1 cellular context compared by ENCODE assay signal in the genomic region with DNA sequence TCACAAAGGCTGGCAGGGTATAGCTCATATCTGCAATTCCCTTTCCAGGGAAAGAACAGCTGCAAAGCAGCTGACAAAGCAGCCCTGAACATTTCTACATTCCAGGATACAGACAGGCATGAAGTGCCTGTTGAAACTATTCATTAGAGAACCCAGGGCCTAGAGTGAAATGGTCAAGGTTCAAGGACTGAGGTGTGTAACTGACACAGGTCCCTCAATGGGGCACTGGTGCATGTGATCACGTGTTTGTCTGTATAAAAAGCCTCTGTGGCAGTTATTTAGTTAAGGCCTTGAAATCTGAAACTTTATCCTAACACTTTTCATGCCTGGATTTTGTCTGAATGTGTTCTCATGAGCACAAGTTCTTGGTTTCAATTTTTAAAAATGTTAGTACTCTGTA.
TF ChIP-seq lines count a peak whose summit lies in the region.

No MANE protein-coding gene starts in this region.

TF ChIP-seq in HepG2, 621 proteins besides CTCF, POLR2A, EP300 and RAD21 (continued from another document and continues in another):
- TF ChIP-seq, protein P1, sequence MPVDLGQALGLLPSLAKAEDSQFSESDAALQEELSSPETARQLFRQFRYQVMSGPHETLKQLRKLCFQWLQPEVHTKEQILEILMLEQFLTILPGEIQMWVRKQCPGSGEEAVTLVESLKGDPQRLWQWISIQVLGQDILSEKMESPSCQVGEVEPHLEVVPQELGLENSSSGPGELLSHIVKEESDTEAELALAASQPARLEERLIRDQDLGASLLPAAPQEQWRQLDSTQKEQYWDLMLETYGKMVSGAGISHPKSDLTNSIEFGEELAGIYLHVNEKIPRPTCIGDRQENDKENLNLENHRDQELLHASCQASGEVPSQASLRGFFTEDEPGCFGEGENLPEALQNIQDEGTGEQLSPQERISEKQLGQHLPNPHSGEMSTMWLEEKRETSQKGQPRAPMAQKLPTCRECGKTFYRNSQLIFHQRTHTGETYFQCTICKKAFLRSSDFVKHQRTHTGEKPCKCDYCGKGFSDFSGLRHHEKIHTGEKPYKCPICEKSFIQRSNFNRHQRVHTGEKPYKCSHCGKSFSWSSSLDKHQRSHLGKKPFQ (CRISPR knock-in tag; IDR thresholded peaks at IDR 0.05; ENCODE audit: insufficient replicate concordance), result no peak
- TF ChIP-seq ADNP (CRISPR knock-in tag; IDR thresholded peaks at IDR 0.05) (no peak), MLLT10 (CRISPR knock-in tag; IDR thresholded peaks at IDR 0.05) (no peak), CBX2 (IDR thresholded peaks at IDR 0.05; ENCODE audit: low read depth, low read length) (no peak), CBX2 (CRISPR knock-in tag; IDR thresholded peaks at IDR 0.05; ENCODE audit: low read depth) (no peak), ZNF264 (CRISPR knock-in tag; IDR thresholded peaks at IDR 0.05) (peak; percentile 30; the same call in 1 of the 2 replicates), ZSCAN20 (CRISPR knock-in tag; IDR thresholded peaks at IDR 0.05; ENCODE audit: borderline replicate concordance) (no peak), SP1 (IDR thresholded peaks at IDR 0.05) (no peak), SP1 (CRISPR knock-in tag; IDR thresholded peaks at IDR 0.05) (no peak), ZNF124 (CRISPR knock-in tag; IDR thresholded peaks at IDR 0.05) (peak; percentile 42; the same call in 1 of the 2 replicates), TSC22D2 (CRISPR knock-in tag; IDR thresholded peaks at IDR 0.05; ENCODE audit: borderline replicate concordance) (no peak), ZNF33B (CRISPR knock-in tag; IDR thresholded peaks at IDR 0.05) (no peak), ISL2 (CRISPR knock-in tag; IDR thresholded peaks at IDR 0.05) (peak; percentile 81), MEIS1 (CRISPR knock-in tag; IDR thresholded peaks at IDR 0.05; ENCODE audit: borderline replicate concordance) (0 out of 2 replicates have a peak, but pooled peaks have one; percentile 49), SMC3 (IDR thresholded peaks at IDR 0.05; ENCODE audit: low read length) (peak; percentile 17; the same call in 1 of the 2 replicates), HDAC6 (IDR thresholded peaks at IDR 0.05; ENCODE audit: low read depth, low read length) (no peak), NFATC3 (CRISPR knock-in tag; IDR thresholded peaks at IDR 0.05) (no peak), KDM5A (IDR thresholded peaks at IDR 0.05; ENCODE audit: borderline replicate concordance, low read length) (no peak), ZNF546 (CRISPR knock-in tag; conservative IDR thresholded peaks at IDR 0.05) (no peak), ZNF326 (CRISPR knock-in tag; IDR thresholded peaks at IDR 0.05; ENCODE audit: borderline replicate concordance) (no peak), LCORL (IDR thresholded peaks at IDR 0.05) (no peak), LCORL (CRISPR knock-in tag; IDR thresholded peaks at IDR 0.05) (peak; percentile 78), ZNF780A (CRISPR knock-in tag; IDR thresholded peaks at IDR 0.05) (no peak), ZFP36 (IDR thresholded peaks at IDR 0.05; ENCODE audit: borderline replicate concordance, low read depth, low read length, partially characterized antibody) (no peak), ZNF737 (CRISPR knock-in tag; IDR thresholded peaks at IDR 0.05; ENCODE audit: borderline replicate concordance) (no peak), ZKSCAN8 (CRISPR knock-in tag; IDR thresholded peaks at IDR 0.05; ENCODE audit: borderline replicate concordance) (peak; percentile 90; the same call in 1 of the 2 replicates), SNAI1 (CRISPR knock-in tag; IDR thresholded peaks at IDR 0.05; ENCODE audit: borderline replicate concordance) (no peak), ZNF878 (CRISPR knock-in tag; IDR thresholded peaks at IDR 0.05) (no peak), TGIF2 (CRISPR knock-in tag; IDR thresholded peaks at IDR 0.05) (peak; percentile 55; the same call in 1 of the 2 replicates), SMAD1 (CRISPR knock-in tag; IDR thresholded peaks at IDR 0.05; ENCODE audit: borderline replicate concordance, low read depth) (no peak), KLF16 (CRISPR knock-in tag; IDR thresholded peaks at IDR 0.05) (peak in 1 of 2 experiments; percentile 86; a peak in 1 of 4 replicates), NFRKB (IDR thresholded peaks at IDR 0.05) (no peak), ZNF563 (CRISPR knock-in tag; IDR thresholded peaks at IDR 0.05) (no peak), PAX8 (CRISPR knock-in tag; IDR thresholded peaks at IDR 0.05; ENCODE audit: borderline replicate concordance) (no peak), ZNF841 (CRISPR knock-in tag; IDR thresholded peaks at IDR 0.05; ENCODE audit: borderline replicate concordance) (no peak)
- TF ChIP-seq, protein P2, sequence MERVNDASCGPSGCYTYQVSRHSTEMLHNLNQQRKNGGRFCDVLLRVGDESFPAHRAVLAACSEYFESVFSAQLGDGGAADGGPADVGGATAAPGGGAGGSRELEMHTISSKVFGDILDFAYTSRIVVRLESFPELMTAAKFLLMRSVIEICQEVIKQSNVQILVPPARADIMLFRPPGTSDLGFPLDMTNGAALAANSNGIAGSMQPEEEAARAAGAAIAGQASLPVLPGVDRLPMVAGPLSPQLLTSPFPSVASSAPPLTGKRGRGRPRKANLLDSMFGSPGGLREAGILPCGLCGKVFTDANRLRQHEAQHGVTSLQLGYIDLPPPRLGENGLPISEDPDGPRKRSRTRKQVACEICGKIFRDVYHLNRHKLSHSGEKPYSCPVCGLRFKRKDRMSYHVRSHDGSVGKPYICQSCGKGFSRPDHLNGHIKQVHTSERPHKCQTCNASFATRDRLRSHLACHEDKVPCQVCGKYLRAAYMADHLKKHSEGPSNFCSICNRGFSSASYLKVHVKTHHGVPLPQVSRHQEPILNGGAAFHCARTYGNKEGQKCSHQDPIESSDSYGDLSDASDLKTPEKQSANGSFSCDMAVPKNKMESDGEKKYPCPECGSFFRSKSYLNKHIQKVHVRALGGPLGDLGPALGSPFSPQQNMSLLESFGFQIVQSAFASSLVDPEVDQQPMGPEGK (CRISPR knock-in tag; IDR thresholded peaks at IDR 0.05), result peak; percentile 39; the same call in 1 of the 2 replicates
- TF ChIP-seq, protein P3, sequence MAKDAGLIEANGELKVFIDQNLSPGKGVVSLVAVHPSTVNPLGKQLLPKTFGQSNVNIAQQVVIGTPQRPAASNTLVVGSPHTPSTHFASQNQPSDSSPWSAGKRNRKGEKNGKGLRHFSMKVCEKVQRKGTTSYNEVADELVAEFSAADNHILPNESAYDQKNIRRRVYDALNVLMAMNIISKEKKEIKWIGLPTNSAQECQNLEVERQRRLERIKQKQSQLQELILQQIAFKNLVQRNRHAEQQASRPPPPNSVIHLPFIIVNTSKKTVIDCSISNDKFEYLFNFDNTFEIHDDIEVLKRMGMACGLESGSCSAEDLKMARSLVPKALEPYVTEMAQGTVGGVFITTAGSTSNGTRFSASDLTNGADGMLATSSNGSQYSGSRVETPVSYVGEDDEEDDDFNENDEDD (CRISPR knock-in tag; IDR thresholded peaks at IDR 0.05; ENCODE audit: borderline replicate concordance), result no peak; the same call in 1 of the 2 replicates
- TF ChIP-seq, protein P4, sequence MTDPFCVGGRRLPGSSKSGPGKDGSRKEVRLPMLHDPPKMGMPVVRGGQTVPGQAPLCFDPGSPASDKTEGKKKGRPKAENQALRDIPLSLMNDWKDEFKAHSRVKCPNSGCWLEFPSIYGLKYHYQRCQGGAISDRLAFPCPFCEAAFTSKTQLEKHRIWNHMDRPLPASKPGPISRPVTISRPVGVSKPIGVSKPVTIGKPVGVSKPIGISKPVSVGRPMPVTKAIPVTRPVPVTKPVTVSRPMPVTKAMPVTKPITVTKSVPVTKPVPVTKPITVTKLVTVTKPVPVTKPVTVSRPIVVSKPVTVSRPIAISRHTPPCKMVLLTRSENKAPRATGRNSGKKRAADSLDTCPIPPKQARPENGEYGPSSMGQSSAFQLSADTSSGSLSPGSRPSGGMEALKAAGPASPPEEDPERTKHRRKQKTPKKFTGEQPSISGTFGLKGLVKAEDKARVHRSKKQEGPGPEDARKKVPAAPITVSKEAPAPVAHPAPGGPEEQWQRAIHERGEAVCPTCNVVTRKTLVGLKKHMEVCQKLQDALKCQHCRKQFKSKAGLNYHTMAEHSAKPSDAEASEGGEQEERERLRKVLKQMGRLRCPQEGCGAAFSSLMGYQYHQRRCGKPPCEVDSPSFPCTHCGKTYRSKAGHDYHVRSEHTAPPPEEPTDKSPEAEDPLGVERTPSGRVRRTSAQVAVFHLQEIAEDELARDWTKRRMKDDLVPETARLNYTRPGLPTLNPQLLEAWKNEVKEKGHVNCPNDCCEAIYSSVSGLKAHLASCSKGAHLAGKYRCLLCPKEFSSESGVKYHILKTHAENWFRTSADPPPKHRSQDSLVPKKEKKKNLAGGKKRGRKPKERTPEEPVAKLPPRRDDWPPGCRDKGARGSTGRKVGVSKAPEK (CRISPR knock-in tag; IDR thresholded peaks at IDR 0.05; ENCODE audit: borderline replicate concordance), result no peak
- TF ChIP-seq, protein P5, sequence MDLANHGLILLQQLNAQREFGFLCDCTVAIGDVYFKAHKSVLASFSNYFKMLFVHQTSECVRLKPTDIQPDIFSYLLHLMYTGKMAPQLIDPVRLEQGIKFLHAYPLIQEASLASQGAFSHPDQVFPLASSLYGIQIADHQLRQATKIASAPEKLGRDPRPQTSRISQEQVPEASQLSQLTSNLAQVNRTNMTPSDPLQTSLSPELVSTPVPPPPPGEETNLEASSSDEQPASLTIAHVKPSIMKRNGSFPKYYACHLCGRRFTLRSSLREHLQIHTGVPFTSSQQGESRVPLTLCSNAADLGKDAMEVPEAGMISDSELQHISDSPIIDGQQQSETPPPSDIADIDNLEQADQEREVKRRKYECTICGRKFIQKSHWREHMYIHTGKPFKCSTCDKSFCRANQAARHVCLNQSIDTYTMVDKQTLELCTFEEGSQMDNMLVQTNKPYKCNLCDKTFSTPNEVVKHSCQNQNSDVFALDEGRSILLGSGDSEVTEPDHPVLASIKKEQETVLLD (CRISPR knock-in tag; IDR thresholded peaks at IDR 0.05; ENCODE audit: low read depth), result no peak
- TF ChIP-seq, protein P6, sequence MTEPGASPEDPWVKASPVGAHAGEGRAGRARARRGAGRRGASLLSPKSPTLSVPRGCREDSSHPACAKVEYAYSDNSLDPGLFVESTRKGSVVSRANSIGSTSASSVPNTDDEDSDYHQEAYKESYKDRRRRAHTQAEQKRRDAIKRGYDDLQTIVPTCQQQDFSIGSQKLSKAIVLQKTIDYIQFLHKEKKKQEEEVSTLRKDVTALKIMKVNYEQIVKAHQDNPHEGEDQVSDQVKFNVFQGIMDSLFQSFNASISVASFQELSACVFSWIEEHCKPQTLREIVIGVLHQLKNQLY (CRISPR knock-in tag; IDR thresholded peaks at IDR 0.05), result peak; percentile 97
- TF ChIP-seq, protein P7, sequence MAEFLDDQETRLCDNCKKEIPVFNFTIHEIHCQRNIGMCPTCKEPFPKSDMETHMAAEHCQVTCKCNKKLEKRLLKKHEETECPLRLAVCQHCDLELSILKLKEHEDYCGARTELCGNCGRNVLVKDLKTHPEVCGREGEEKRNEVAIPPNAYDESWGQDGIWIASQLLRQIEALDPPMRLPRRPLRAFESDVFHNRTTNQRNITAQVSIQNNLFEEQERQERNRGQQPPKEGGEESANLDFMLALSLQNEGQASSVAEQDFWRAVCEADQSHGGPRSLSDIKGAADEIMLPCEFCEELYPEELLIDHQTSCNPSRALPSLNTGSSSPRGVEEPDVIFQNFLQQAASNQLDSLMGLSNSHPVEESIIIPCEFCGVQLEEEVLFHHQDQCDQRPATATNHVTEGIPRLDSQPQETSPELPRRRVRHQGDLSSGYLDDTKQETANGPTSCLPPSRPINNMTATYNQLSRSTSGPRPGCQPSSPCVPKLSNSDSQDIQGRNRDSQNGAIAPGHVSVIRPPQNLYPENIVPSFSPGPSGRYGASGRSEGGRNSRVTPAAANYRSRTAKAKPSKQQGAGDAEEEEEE (CRISPR knock-in tag; IDR thresholded peaks at IDR 0.05; ENCODE audit: borderline replicate concordance), result no peak
- TF ChIP-seq, protein P8, sequence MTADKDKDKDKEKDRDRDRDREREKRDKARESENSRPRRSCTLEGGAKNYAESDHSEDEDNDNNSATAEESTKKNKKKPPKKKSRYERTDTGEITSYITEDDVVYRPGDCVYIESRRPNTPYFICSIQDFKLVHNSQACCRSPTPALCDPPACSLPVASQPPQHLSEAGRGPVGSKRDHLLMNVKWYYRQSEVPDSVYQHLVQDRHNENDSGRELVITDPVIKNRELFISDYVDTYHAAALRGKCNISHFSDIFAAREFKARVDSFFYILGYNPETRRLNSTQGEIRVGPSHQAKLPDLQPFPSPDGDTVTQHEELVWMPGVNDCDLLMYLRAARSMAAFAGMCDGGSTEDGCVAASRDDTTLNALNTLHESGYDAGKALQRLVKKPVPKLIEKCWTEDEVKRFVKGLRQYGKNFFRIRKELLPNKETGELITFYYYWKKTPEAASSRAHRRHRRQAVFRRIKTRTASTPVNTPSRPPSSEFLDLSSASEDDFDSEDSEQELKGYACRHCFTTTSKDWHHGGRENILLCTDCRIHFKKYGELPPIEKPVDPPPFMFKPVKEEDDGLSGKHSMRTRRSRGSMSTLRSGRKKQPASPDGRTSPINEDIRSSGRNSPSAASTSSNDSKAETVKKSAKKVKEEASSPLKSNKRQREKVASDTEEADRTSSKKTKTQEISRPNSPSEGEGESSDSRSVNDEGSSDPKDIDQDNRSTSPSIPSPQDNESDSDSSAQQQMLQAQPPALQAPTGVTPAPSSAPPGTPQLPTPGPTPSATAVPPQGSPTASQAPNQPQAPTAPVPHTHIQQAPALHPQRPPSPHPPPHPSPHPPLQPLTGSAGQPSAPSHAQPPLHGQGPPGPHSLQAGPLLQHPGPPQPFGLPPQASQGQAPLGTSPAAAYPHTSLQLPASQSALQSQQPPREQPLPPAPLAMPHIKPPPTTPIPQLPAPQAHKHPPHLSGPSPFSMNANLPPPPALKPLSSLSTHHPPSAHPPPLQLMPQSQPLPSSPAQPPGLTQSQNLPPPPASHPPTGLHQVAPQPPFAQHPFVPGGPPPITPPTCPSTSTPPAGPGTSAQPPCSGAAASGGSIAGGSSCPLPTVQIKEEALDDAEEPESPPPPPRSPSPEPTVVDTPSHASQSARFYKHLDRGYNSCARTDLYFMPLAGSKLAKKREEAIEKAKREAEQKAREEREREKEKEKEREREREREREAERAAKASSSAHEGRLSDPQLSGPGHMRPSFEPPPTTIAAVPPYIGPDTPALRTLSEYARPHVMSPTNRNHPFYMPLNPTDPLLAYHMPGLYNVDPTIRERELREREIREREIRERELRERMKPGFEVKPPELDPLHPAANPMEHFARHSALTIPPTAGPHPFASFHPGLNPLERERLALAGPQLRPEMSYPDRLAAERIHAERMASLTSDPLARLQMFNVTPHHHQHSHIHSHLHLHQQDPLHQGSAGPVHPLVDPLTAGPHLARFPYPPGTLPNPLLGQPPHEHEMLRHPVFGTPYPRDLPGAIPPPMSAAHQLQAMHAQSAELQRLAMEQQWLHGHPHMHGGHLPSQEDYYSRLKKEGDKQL (CRISPR knock-in tag; IDR thresholded peaks at IDR 0.05; ENCODE audit: low read depth), result no peak
- TF ChIP-seq, protein P9, sequence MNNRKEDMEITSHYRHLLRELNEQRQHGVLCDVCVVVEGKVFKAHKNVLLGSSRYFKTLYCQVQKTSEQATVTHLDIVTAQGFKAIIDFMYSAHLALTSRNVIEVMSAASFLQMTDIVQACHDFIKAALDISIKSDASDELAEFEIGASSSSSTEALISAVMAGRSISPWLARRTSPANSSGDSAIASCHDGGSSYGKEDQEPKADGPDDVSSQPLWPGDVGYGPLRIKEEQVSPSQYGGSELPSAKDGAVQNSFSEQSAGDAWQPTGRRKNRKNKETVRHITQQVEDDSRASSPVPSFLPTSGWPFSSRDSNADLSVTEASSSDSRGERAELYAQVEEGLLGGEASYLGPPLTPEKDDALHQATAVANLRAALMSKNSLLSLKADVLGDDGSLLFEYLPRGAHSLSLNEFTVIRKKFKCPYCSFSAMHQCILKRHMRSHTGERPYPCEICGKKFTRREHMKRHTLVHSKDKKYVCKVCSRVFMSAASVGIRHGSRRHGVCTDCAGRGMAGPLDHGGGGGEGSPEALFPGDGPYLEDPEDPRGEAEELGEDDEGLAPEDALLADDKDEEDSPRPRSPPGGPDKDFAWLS (CRISPR knock-in tag; IDR thresholded peaks at IDR 0.05; ENCODE audit: borderline replicate concordance), result no peak
